16 cellular contexts compared by ENCODE assay signal in genomic region chr17:8474826-8475225, GRCh38. TPM values are rescaled to one million over a fixed set of nuclear protein-coding genes. Genes with fewer than 3 reads are reported as not detected.
DNase-seq lines count a peak whose midpoint lies in the region; ATAC-seq and TF ChIP-seq lines count a peak whose summit lies in the region.
"Had no signal": no experiment of that assay in that cellular context is flagged by ENCODE, and none has a peak within 500 bp of the region (broad histone marks: within the 10 kb centered on the region; RNA-seq: fewer than 3 reads in every experiment).

No MANE protein-coding gene starts in this region.

- intact Hi-C loops in left cardiac atrium (cut with DNase I) (no loop called here), ascending aorta (cut with DNase I) (loop anchor here (5.0 kb wide), 3 partner anchors 42 to 147 kb away; no protein-coding TSS in a partner anchor), lower lobe of right lung (cut with DNase I) (no loop called here)

- H3K4me1 ChIP-seq in cardiac muscle cell (ENCODE audit: low read depth), result no peaks in the 10 kb centered on the region
- H3K4me1 ChIP-seq in ascending aorta, result peaks cover 2 to 31% of the 10 kb centered on the region in 2 donors
- H3K4me1 ChIP-seq in lower lobe of right lung, result peaks cover 14% of the 10 kb centered on the region
- H3K4me1 ChIP-seq: Caco-2 had no signal

- H3K27me3 Mint-ChIP-seq in type B pancreatic cell, result no peaks in the 10 kb centered on the region
- no peaks in the 10 kb centered on the region for H3K27me3 Mint-ChIP-seq in activated T-cell treated with anti-CD3 and anti-CD28 coated beads, Interleukin-2, amount 50 U/mL, for 24 hours

- H3K27ac Mint-ChIP-seq in type B pancreatic cell, result peak overlapping the region; percentile 68
- H3K27ac Mint-ChIP-seq in activated T-cell treated with anti-CD3 and anti-CD28 coated beads, Interleukin-2, amount 50 U/mL, for 24 hours, result no peak overlapping the region

- TF ChIP-seq CTCF in cardiac muscle cell (IDR thresholded peaks at IDR 0.05; ENCODE audit: low read depth, low read length) (no peak), ascending aorta (IDR thresholded peaks at IDR 0.05) (no peak), type B pancreatic cell (conservative IDR thresholded peaks at IDR 0.05) (no peak), lower lobe of right lung (IDR thresholded peaks at IDR 0.05) (no peak)

- H3K4me3 ChIP-seq in cardiac muscle cell (no peak overlapping the region), ascending aorta (no peak overlapping the region), lower lobe of right lung (no peak overlapping the region)

- H3K27ac ChIP-seq in cardiac muscle cell, result peak overlapping the region; percentile 21
- H3K27ac ChIP-seq in ascending aorta, result peak overlapping the region; percentile 13 to 26
- H3K27ac ChIP-seq in lower lobe of right lung, result no peak overlapping the region
- H3K27ac ChIP-seq: C4-2B had no signal

- H3K36me3 Mint-ChIP-seq in type B pancreatic cell, result peaks cover 35% of the 10 kb centered on the region
- H3K36me3 Mint-ChIP-seq in activated T-cell treated with anti-CD3 and anti-CD28 coated beads, Interleukin-2, amount 50 U/mL, for 24 hours (ENCODE audit: low read depth), result peaks cover 91% of the 10 kb centered on the region

- no peaks in the 10 kb centered on the region for H3K9me3 Mint-ChIP-seq in type B pancreatic cell
- H3K9me3 Mint-ChIP-seq in activated T-cell treated with anti-CD3 and anti-CD28 coated beads, Interleukin-2, amount 50 U/mL, for 24 hours, result no peaks in the 10 kb centered on the region

- H3K9me3 ChIP-seq in cardiac muscle cell (ENCODE audit: low read depth) (no peaks in the 10 kb centered on the region), ascending aorta (no peaks in the 10 kb centered on the region), lower lobe of right lung (no peaks in the 10 kb centered on the region)
- H3K9me3 ChIP-seq: Caco-2 had no signal

- H3K4me1 Mint-ChIP-seq in type B pancreatic cell (ENCODE audit: unreplicated experiment), result no peaks in the 10 kb centered on the region
- H3K4me1 Mint-ChIP-seq in activated T-cell treated with anti-CD3 and anti-CD28 coated beads, Interleukin-2, amount 50 U/mL, for 24 hours (ENCODE audit: low read depth), result no peaks in the 10 kb centered on the region

- no peak for ATAC-seq in left cardiac atrium
- no peak for ATAC-seq in lower lobe of right lung
- ATAC-seq: PC-3 had no signal

- H3K27me3 ChIP-seq in cardiac muscle cell (no peaks in the 10 kb centered on the region), ascending aorta (no peaks in the 10 kb centered on the region), lower lobe of right lung (ENCODE audit: low read depth) (no peaks in the 10 kb centered on the region)

- no peak overlapping the region for H3K4me3 Mint-ChIP-seq in type B pancreatic cell
- no peak overlapping the region for H3K4me3 Mint-ChIP-seq in activated T-cell treated with anti-CD3 and anti-CD28 coated beads, Interleukin-2, amount 50 U/mL, for 24 hours

- DNase-seq in cardiac muscle cell (ENCODE audit: low read depth in 1 of 2, low spot score in 1 of 2), result no peak
- no peak for DNase-seq in left cardiac atrium
- DNase-seq in ascending aorta (ENCODE audit: low spot score in 2 of 2), result no peak
- DNase-seq in mesenteric fat pad (ENCODE audit: low spot score), result peak; percentile 78
- no peak for DNase-seq in type B pancreatic cell (ENCODE audit: extremely low spot score, unreplicated experiment)
- DNase-seq in stimulated activated naive CD4-positive, alpha-beta T cell (lab: John Stamatoyannopoulos, UW), result no peak
- no peak for DNase-seq in lower lobe of right lung
- DNase-seq in activated T-cell treated with anti-CD3 and anti-CD28 coated beads, Interleukin-2, amount 50 U/mL, for 24 hours, result no peak
- DNase-seq: Caco-2, Karpas-422, MM.1S, NCI-H1105, NCI-H1694 treated with DMSO at 0.1 percent for 48 hours, PC-3, Right ventricle myocardium superior had no signal

- H3K36me3 ChIP-seq in cardiac muscle cell (peaks cover 64% of the 10 kb centered on the region), ascending aorta (peaks cover 65 to 73% of the 10 kb centered on the region in 2 donors), lower lobe of right lung (peaks cover 93% of the 10 kb centered on the region)

RNA-seq across cellular contexts. Expression of gene NDEL1, which starts 39.1 kb away (rescaled TPM):
- total RNA-seq in cardiac muscle cell (34.8 and 47.3 TPM in 2 replicates), left cardiac atrium (10 to 100 TPM; 27.8 to 48.8 TPM), ascending aorta (103 TPM), mesenteric fat pad (112 TPM), type B pancreatic cell (ENCODE audit: low replicate concordance) (51.4 and 77.9 TPM in 2 replicates), lower lobe of right lung (74.1 TPM)
- 21.3 and 25.7 TPM in 2 replicates for polyA plus RNA-seq in cardiac muscle cell
